Comparison of ENCODE assay signal across 13 cellular contexts in genomic region chr2:57450170-57450569, GRCh38.
A peak's percentile ranks its signal among the peaks of the same experiment; 100 is the strongest.
DNase-seq lines count a peak whose midpoint lies in the region; ATAC-seq and TF ChIP-seq lines count a peak whose summit lies in the region.
"Had no signal": no experiment of that assay in that cellular context is flagged by ENCODE, and none has a peak within 500 bp of the region (broad histone marks: within the 10 kb centered on the region; RNA-seq: fewer than 3 reads in every experiment).

No MANE protein-coding gene starts in this region.

- H3K36me3 Mint-ChIP-seq in T-cell, result no peaks in the 10 kb centered on the region
- H3K36me3 Mint-ChIP-seq: natural killer cell treated with Interleukin-12 subunit alpha and Interleukin-12 subunit beta and Interleukin-15 and Interleukin-18, amount 100 ng/mL, for 72 hours; WTC11 had no signal

- DNase-seq in hepatic stellate cell (ENCODE audit: low spot score), result peak; percentile 8
- no peak for DNase-seq in NCI-H526 (lab: John Stamatoyannopoulos, UW)
- no peak for DNase-seq in ascending aorta (ENCODE audit: low spot score in 2 of 2)
- no peak for DNase-seq in SK-N-DZ (ENCODE audit: low spot score)
- no peak for DNase-seq in T-cell
- DNase-seq: NCI-H2227 treated with DMSO at 0.1 percent for 48 hours; stimulated activated CD4-positive, alpha-beta T cell treated with anti-CD3 and anti-CD28 coated beads, Interleukin-12 subunit alpha, Interleukin-12 subunit beta, amount 100 ng/mL, for 4 hours had no signal

- POLR2A ChIA-PET in T-cell (lab: Charles Lee), result no interaction called here

- TF ChIP-seq CTCF in ascending aorta (IDR thresholded peaks at IDR 0.05), result no peak

- no peaks in the 10 kb centered on the region for H3K4me1 ChIP-seq in ascending aorta

- CTCF ChIA-PET in T-cell (lab: Charles Lee), result no interaction called here

- no peak overlapping the region for H3K4me3 Mint-ChIP-seq in T-cell
- H3K4me3 Mint-ChIP-seq: natural killer cell treated with Interleukin-12 subunit alpha and Interleukin-12 subunit beta and Interleukin-15 and Interleukin-18, amount 100 ng/mL, for 72 hours; WTC11 had no signal

- H3K4me3 ChIP-seq in ascending aorta, result no peak overlapping the region

- intact Hi-C loops in ascending aorta (cut with DNase I), result no loop called here

- H3K27ac Mint-ChIP-seq in T-cell, result no peak overlapping the region
- H3K27ac Mint-ChIP-seq: activated T-helper 2 cell treated with anti-CD3 and anti-CD28 coated beads, Interferon-gamma antibody, Interleukin-2, Interleukin-4, amounts not matched to agents 10 μg/mL and 5 μg/mL and 100 μg/mL, durations not matched to agents 14 hours and 24 hours and 36 hours; natural killer cell treated with Interleukin-12 subunit alpha and Interleukin-12 subunit beta and Interleukin-15 and Interleukin-18, amount 100 ng/mL, for 72 hours; WTC11 had no signal

- peaks cover 0 to 14% (median 10%) of the 10 kb centered on the region in 3 donors for H3K9me3 Mint-ChIP-seq in T-cell
- H3K9me3 Mint-ChIP-seq: WTC11 had no signal

- ATAC-seq in GM18868 (IDR thresholded peaks at IDR 0.05; ENCODE audit: unreplicated experiment) (peak; percentile 94), GM21447 (IDR thresholded peaks at IDR 0.05; ENCODE audit: unreplicated experiment) (peak; percentile 85), HG03060 (IDR thresholded peaks at IDR 0.05; ENCODE audit: low read depth, unreplicated experiment) (peak; percentile 87), T-cell (replicated peaks in 1 of 4) (no peak)
- ATAC-seq: natural killer cell treated with Interleukin-12 subunit alpha and Interleukin-12 subunit beta and Interleukin-15 and Interleukin-18, amount 100 ng/mL, for 72 hours; WTC11 had no signal

- no peaks in the 10 kb centered on the region for H3K9me3 ChIP-seq in ascending aorta

- H3K27me3 Mint-ChIP-seq in T-cell, result no peaks in the 10 kb centered on the region
- H3K27me3 Mint-ChIP-seq: natural killer cell treated with Interleukin-12 subunit alpha and Interleukin-12 subunit beta and Interleukin-15 and Interleukin-18, amount 100 ng/mL, for 72 hours had no signal

- H3K4me1 Mint-ChIP-seq in T-cell, result no peaks in the 10 kb centered on the region
- H3K4me1 Mint-ChIP-seq: WTC11 had no signal

- no peaks in the 10 kb centered on the region for H3K36me3 ChIP-seq in ascending aorta

- no peak overlapping the region for H3K27ac ChIP-seq in ascending aorta

- no peaks in the 10 kb centered on the region for H3K27me3 ChIP-seq in ascending aorta

Comparison
In these comparisons a context has a peak if more than half of its experiments do, and no peak if none do; other contexts are left out.
1. ATAC-seq: peak in GM18868 (single experiment), GM21447 (single experiment) and HG03060 (single experiment); none in T-cell (0 of 4).